In genomic region chr13:100176781-100177389, GRCh38 we compare ENCODE assay signal across 13 cellular contexts.
DNase-seq lines count a peak whose midpoint lies in the region; ATAC-seq and TF ChIP-seq lines count a peak whose summit lies in the region.
"Had no signal": no experiment of that assay in that cellular context is flagged by ENCODE, and none has a peak within 500 bp of the region (broad histone marks: within the 10 kb centered on the region; RNA-seq: fewer than 3 reads in every experiment).

No MANE protein-coding gene starts in this region.

- intact Hi-C loops in posterior vena cava (cut with DNase I) (no loop called here), adrenal gland (cut with DNase I) (no loop called here)

- no peaks in the 10 kb centered on the region for H3K27me3 Mint-ChIP-seq in glutamatergic neuron (ENCODE audit: unreplicated experiment)

- H3K4me1 ChIP-seq in SJCRH30 (peaks cover 5% of the 10 kb centered on the region), adrenal gland (replicated peaks in 1 of 2) (no peaks in the 10 kb centered on the region)

- in situ Hi-C loops in ACHN (cut with HindIII; ENCODE audit: low pct_ligation_motif_present, low pct_unique_long_range_greater_than_20kb, low sequenced_read_pairs), result no loop called here

- ATAC-seq in HG02588 (IDR thresholded peaks at IDR 0.05; ENCODE audit: unreplicated experiment), result no peak
- ATAC-seq: CD8-positive, alpha-beta T cell had no signal

- H3K27ac Mint-ChIP-seq in glutamatergic neuron (ENCODE audit: unreplicated experiment), result peak overlapping the region; percentile 69
- H3K27ac Mint-ChIP-seq: CD8-positive, alpha-beta T cell had no signal

- no peaks in the 10 kb centered on the region for H3K36me3 ChIP-seq in SJCRH30
- H3K36me3 ChIP-seq in adrenal gland (replicated peaks in 1 of 2), result no peaks in the 10 kb centered on the region

- H3K9me3 ChIP-seq in SJCRH30 (replicated peaks), result no peaks in the 10 kb centered on the region
- no peaks in the 10 kb centered on the region for H3K9me3 ChIP-seq in adrenal gland (replicated peaks in 1 of 3)

- WGBS in adrenal gland, 4 donors, result 61 to 88% (median 73%) methylated on average over 2 of the region's 2 CpGs

- peaks cover 39% of the 10 kb centered on the region for H3K4me1 Mint-ChIP-seq in glutamatergic neuron (ENCODE audit: low read depth, unreplicated experiment)

- TF ChIP-seq CTCF in glutamatergic neuron (IDR thresholded peaks at IDR 0.05; ENCODE audit: partially characterized antibody, unreplicated experiment) (no peak), adrenal gland (IDR thresholded peaks at IDR 0.05) (no peak)

- DNase-seq in DMS 273 (lab: John Stamatoyannopoulos, UW; ENCODE audit: unreplicated experiment), result peak; percentile 75
- peak; percentile 64 for DNase-seq in LHCN-M2 (ENCODE audit: low read depth)
- DNase-seq in SJCRH30, result peak; percentile 31 to 66
- no peak for DNase-seq in glutamatergic neuron
- no peak for DNase-seq in ACHN
- no peak for DNase-seq in posterior vena cava (ENCODE audit: low spot score)
- DNase-seq in adrenal gland, result no peak
- DNase-seq: activated CD4-positive, alpha-beta T cell treated with anti-CD3 and anti-CD28 coated beads for 4 hours; activated naive CD4-positive, alpha-beta T cell; CD8-positive, alpha-beta T cell; effector CD4-positive, alpha-beta T cell had no signal

- peaks cover 4% of the 10 kb centered on the region for H3K9me3 Mint-ChIP-seq in glutamatergic neuron (ENCODE audit: unreplicated experiment)

- peak overlapping the region; percentile 32 for H3K4me3 Mint-ChIP-seq in glutamatergic neuron (ENCODE audit: unreplicated experiment)
- H3K4me3 Mint-ChIP-seq: CD8-positive, alpha-beta T cell; neural crest cell had no signal

- H3K4me3 ChIP-seq in SJCRH30 (no peak overlapping the region), adrenal gland (no peak overlapping the region)

- H3K27me3 ChIP-seq in SJCRH30 (no peaks in the 10 kb centered on the region), adrenal gland (no peaks in the 10 kb centered on the region)

- TF ChIP-seq POLR2A in adrenal gland (IDR thresholded peaks at IDR 0.05), result no peak

- H3K27ac ChIP-seq in SJCRH30 (no peak overlapping the region), adrenal gland (no peak overlapping the region)

- peaks cover 10% of the 10 kb centered on the region for H3K36me3 Mint-ChIP-seq in glutamatergic neuron (ENCODE audit: unreplicated experiment)

Comparison
In these comparisons a context has a peak if more than half of its experiments do, and no peak if none do; other contexts are left out.
1. DNase-seq: peak in DMS 273 (single experiment), LHCN-M2 (single experiment) and SJCRH30 (2 of 2); none in glutamatergic neuron (single experiment), ACHN (single experiment), posterior vena cava (single experiment) and adrenal gland (0 of 7).